21 cellular contexts compared by ENCODE assay signal in the genomic region with DNA sequence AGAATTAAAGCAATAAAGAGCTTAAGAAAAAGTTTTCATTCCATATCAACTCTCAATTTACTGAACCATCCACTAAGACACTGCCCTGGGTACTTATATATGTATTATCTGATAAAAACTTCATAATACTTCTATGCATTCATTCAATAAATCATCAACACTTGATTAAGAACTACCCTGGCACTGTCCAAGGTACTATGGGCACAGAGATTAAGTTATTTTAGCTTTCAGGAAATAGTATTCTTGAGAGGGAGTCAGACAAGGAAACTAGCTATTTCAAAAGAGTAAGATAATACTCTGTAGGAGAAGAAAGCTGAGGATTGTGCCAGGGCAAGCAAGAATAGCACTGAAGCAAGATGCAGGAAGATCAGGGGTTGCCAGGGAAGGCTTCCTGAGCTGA.
"Had no signal": no experiment of that assay in that cellular context is flagged by ENCODE, and none has a peak within 500 bp of the region (broad histone marks: within the 10 kb centered on the region; RNA-seq: fewer than 3 reads in every experiment).

No MANE protein-coding gene starts in this region.

- H3K4me2 ChIP-seq: PC-9 had no signal

- DNase-seq: activated CD4-positive, alpha-beta T cell treated with anti-CD3 and anti-CD28 coated beads for 4 hours; activated CD8-positive, alpha-beta T cell treated with anti-CD3 and anti-CD28 coated beads for 36 hours; activated effector memory CD4-positive, alpha-beta T cell treated with Interleukin-2 at 50 U/mL for 16 hours; activated naive CD4-positive, alpha-beta T cell; activated T-cell treated with anti-CD3 and anti-CD28 coated beads, Interleukin-2, amount 50 U/mL, for 24 hours; aorta; caudate nucleus; NCI-H1048; NCI-H146; NCI-H187 treated with DMSO at 0.1 percent for 48 hours; NCI-H2081 treated with DMSO at 0.1 percent for 48 hours; NCI-H446; NCI-H524; PC-9; T-cell; T-helper 2 cell; T1000 had no signal

- H3K36me3 Mint-ChIP-seq: activated naive CD4-positive, alpha-beta T cell treated with anti-CD3 and anti-CD28 coated beads, Interleukin-2, amount 50 U/mL, for 24 hours; T-cell had no signal

- H3K27me3 ChIP-seq: breast epithelium had no signal

- H3K4me1 ChIP-seq: breast epithelium had no signal

- H3K27me3 Mint-ChIP-seq: activated CD8-positive, alpha-beta T cell treated with anti-CD3 and anti-CD28 coated beads for 36 hours; activated naive CD4-positive, alpha-beta T cell treated with anti-CD3 and anti-CD28 coated beads, Interleukin-2, amount 50 U/mL, for 24 hours; activated T-cell treated with anti-CD3 and anti-CD28 coated beads, Interleukin-2, amount 50 U/mL, for 24 hours; T-cell had no signal

- H3K27ac ChIP-seq: PC-9, SK-N-MC had no signal

- H3K4me1 Mint-ChIP-seq: activated naive CD4-positive, alpha-beta T cell treated with anti-CD3 and anti-CD28 coated beads, Interleukin-2, amount 50 U/mL, for 24 hours; T-cell had no signal

- H3K9me3 Mint-ChIP-seq: activated naive CD4-positive, alpha-beta T cell treated with anti-CD3 and anti-CD28 coated beads, Interleukin-2, amount 50 U/mL, for 24 hours; activated T-cell treated with anti-CD3 and anti-CD28 coated beads, Interleukin-2, amount 50 U/mL, for 24 hours; activated T-helper 1 cell treated with anti-CD3 and anti-CD28 coated beads, Interleukin-12 subunit alpha, Interleukin-12 subunit beta, Interleukin-2, Interleukin-4 antibody, amounts not matched to agents 30 ng/mL and 10 ng/mL and 1 ng/mL, durations not matched to agents 14 hours and 24 hours and 36 hours had no signal

- H2AFZ ChIP-seq: PC-9 had no signal

- H3K36me3 ChIP-seq: breast epithelium had no signal

- H3K9me3 ChIP-seq: breast epithelium had no signal

- H3K27ac Mint-ChIP-seq: activated CD8-positive, alpha-beta T cell treated with anti-CD3 and anti-CD28 coated beads for 36 hours; activated naive CD4-positive, alpha-beta T cell treated with anti-CD3 and anti-CD28 coated beads, Interleukin-2, amount 50 U/mL, for 24 hours; activated T-cell treated with anti-CD3 and anti-CD28 coated beads, Interleukin-2, amount 50 U/mL, for 24 hours; activated T-helper 1 cell treated with anti-CD3 and anti-CD28 coated beads, Interleukin-12 subunit alpha, Interleukin-12 subunit beta, Interleukin-2, Interleukin-4 antibody, amounts not matched to agents 30 ng/mL and 10 ng/mL and 1 ng/mL, durations not matched to agents 14 hours and 24 hours and 36 hours; T-cell had no signal

- H3K4me3 Mint-ChIP-seq: activated CD8-positive, alpha-beta T cell treated with anti-CD3 and anti-CD28 coated beads for 36 hours; activated naive CD4-positive, alpha-beta T cell treated with anti-CD3 and anti-CD28 coated beads, Interleukin-2, amount 50 U/mL, for 24 hours; activated T-cell treated with anti-CD3 and anti-CD28 coated beads, Interleukin-2, amount 50 U/mL, for 24 hours; activated T-helper 1 cell treated with anti-CD3 and anti-CD28 coated beads, Interleukin-12 subunit alpha, Interleukin-12 subunit beta, Interleukin-2, Interleukin-4 antibody, amounts not matched to agents 30 ng/mL and 10 ng/mL and 1 ng/mL, durations not matched to agents 14 hours and 24 hours and 36 hours; T-cell had no signal

- H3K4me3 ChIP-seq: breast epithelium, PC-9, SK-N-MC had no signal
